ENCODE assay signal across 1 cellular context in the genomic region with DNA sequence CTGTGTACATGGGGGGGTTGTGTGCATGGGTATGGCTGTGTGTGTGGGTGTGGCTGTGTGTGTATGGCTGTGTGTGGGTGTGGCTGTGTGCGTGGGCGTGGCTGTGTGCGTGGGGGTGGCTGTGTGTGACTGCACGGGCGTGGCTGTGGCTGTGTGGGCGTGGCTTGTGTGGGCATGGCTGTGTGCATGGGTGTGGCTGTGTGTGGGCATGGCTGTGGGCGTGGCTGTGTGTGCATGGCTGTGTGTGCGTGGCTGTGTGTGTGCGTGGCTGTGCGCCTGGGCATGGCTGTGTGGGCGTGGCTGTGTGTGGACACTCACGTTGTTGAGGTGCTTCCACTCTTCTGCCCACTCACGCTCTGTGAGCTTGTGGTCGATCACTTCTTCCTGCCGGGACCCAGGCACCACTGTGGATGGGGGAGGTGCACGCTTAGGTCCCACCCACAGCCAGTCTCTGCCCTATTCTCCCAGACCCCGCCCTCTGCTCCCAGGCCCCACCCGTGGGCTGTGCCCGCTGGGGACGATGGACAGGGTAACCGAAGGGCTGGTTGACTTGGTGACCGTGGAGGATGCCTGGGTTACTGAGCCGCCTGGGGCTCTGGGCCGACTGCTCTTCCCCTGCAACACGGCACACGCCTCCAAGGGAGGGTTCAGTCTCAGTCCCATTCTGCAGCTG.
TF ChIP-seq lines count a peak whose summit lies in the region.

No MANE protein-coding gene starts in this region.

TF ChIP-seq in A549, 52 proteins besides CTCF, POLR2A, EP300 and RAD21:
- TF ChIP-seq KDM5A (IDR thresholded peaks at IDR 0.05) (no peak), SREBF2 (IDR thresholded peaks at IDR 0.05) (no peak), EHMT2 (IDR thresholded peaks at IDR 0.05; ENCODE audit: low read depth) (no peak), CHD4 (IDR thresholded peaks at IDR 0.05; ENCODE audit: borderline replicate concordance) (no peak), HOXA7 (CRISPR knock-in tag; IDR thresholded peaks at IDR 0.05) (no peak), NPAS2 (CRISPR knock-in tag; IDR thresholded peaks at IDR 0.05; ENCODE audit: borderline replicate concordance) (no peak), FOSB (CRISPR knock-in tag; IDR thresholded peaks at IDR 0.05) (no peak)
